16 cellular contexts compared by ENCODE assay signal in the genomic region with DNA sequence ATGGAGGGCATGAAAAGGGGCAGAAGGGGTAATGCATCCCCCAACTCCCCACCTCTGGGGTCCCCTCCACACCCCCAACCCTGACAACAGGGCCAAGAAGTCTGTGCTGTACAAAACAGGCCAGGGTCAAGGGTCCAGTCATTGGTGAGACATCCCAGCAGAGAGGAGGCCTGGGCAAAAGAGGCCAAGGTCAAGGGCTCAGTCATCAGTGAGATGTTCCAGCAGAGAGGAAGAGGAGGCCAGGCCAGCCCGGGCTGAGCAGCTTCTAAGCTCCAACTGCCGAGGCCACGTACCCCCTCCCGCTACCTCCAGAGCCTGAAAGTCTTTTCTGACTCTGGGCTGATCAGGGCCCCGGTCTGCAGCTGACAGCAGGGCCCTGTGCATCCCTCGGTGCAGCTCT. TPM values are rescaled to one million over a fixed set of nuclear protein-coding genes. Genes with fewer than 3 reads are reported as not detected.
DNase-seq lines count a peak whose midpoint lies in the region; ATAC-seq lines count a peak whose summit lies in the region.
"Had no signal": no experiment of that assay in that cellular context is flagged by ENCODE, and none has a peak within 500 bp of the region (broad histone marks: within the 10 kb centered on the region; RNA-seq: fewer than 3 reads in every experiment).

No MANE protein-coding gene starts in this region.

- peak overlapping the region; percentile 29 for H3K4me3 Mint-ChIP-seq in activated T-helper 17 cell treated with anti-CD3 and anti-CD28 coated beads, Interleukin-2, amount 50 U/mL, for 72 hours

- no peak overlapping the region for H2BK120ac ChIP-seq in mesenchymal stem cell (ENCODE audit: low read depth, low read length)

- H2AFZ ChIP-seq in mesenchymal stem cell (ENCODE audit: low read depth, low read length) = no peak overlapping the region
- H2AFZ ChIP-seq: GM23338 had no signal

- 36% methylated on average over 6 of the region's 6 CpGs for WGBS in mesenchymal stem cell

- H3K4me1 Mint-ChIP-seq in activated T-helper 17 cell treated with anti-CD3 and anti-CD28 coated beads, Interleukin-2, amount 50 U/mL, for 72 hours = peaks cover 4% of the 10 kb centered on the region

- no peak overlapping the region for H3K27ac ChIP-seq in mesenchymal stem cell (ENCODE audit: low read length, poor library complexity, severe bottlenecking)
- H3K27ac ChIP-seq: A549 had no signal

- H3K4ac ChIP-seq in mesenchymal stem cell (ENCODE audit: low read depth in 1 of 2, low read length in 2 of 2) = no peak overlapping the region

- no peaks in the 10 kb centered on the region for H3K9me3 Mint-ChIP-seq in activated T-helper 17 cell treated with anti-CD3 and anti-CD28 coated beads, Interleukin-2, amount 50 U/mL, for 72 hours
- H3K9me3 Mint-ChIP-seq: GM23338 had no signal

- H2BK12ac ChIP-seq in mesenchymal stem cell (ENCODE audit: low read length in 2 of 2) = no peak overlapping the region

- no peak overlapping the region for H3K18ac ChIP-seq in mesenchymal stem cell (ENCODE audit: low read depth in 1 of 2, low read length in 2 of 2)

- no peak for ATAC-seq in activated T-helper 17 cell treated with anti-CD3 and anti-CD28 coated beads, Interleukin-2, amount 50 U/mL, for 72 hours (replicated peaks)

- H4K8ac ChIP-seq in mesenchymal stem cell (ENCODE audit: low read length) = no peak overlapping the region

- H2AK5ac ChIP-seq in mesenchymal stem cell (ENCODE audit: low read length, severe bottlenecking) = no peak overlapping the region

- H3K27me3 Mint-ChIP-seq in activated T-helper 17 cell treated with anti-CD3 and anti-CD28 coated beads, Interleukin-2, amount 50 U/mL, for 72 hours = peaks cover 23% of the 10 kb centered on the region

- no peak overlapping the region for H2BK15ac ChIP-seq in mesenchymal stem cell (ENCODE audit: low read depth, poor library complexity, severe bottlenecking)

- no peak overlapping the region for H3K14ac ChIP-seq in mesenchymal stem cell (ENCODE audit: low read length in 2 of 2)

- no peaks in the 10 kb centered on the region for H3K36me3 ChIP-seq in mesenchymal stem cell (ENCODE audit: control insufficient read depth in 1 of 2, insufficient read depth in 2 of 2, low read depth in 1 of 2, low read length in 2 of 2)
- H3K36me3 ChIP-seq: BE2C had no signal

- H3K27ac Mint-ChIP-seq in activated T-helper 17 cell treated with anti-CD3 and anti-CD28 coated beads, Interleukin-2, amount 50 U/mL, for 72 hours = no peak overlapping the region
- H3K27ac Mint-ChIP-seq: GM23338 had no signal

- H3K9me3 ChIP-seq in mesenchymal stem cell (ENCODE audit: control insufficient read depth, low read length) = no peaks in the 10 kb centered on the region
- H3K9me3 ChIP-seq: A549, BE2C had no signal

- H3K4me1 ChIP-seq in mesenchymal stem cell (ENCODE audit: control insufficient read depth, insufficient read depth, low read depth, low read length) = peaks cover 20% of the 10 kb centered on the region
- H3K4me1 ChIP-seq: BE2C had no signal

- DNase-seq in ELR (ENCODE audit: low read depth) = peak; percentile 13
- DNase-seq in mesenchymal stem cell = peak; percentile 37
- no peak for DNase-seq in NCI-H1694 treated with DMSO at 0.1 percent for 48 hours (lab: John Stamatoyannopoulos, UW)
- no peak for DNase-seq in foreskin melanocyte
- no peak for DNase-seq in stimulated activated naive CD4-positive, alpha-beta T cell (lab: John Stamatoyannopoulos, UW)
- no peak for DNase-seq in effector CD8-positive, alpha-beta T cell (lab: John Stamatoyannopoulos, UW)
- DNase-seq: DMS 273 treated with DMSO at 0.1 percent for 48 hours had no signal

- no peaks in the 10 kb centered on the region for H3K36me3 Mint-ChIP-seq in activated T-helper 17 cell treated with anti-CD3 and anti-CD28 coated beads, Interleukin-2, amount 50 U/mL, for 72 hours (ENCODE audit: low read depth)
- H3K36me3 Mint-ChIP-seq: CD8-positive, alpha-beta memory T cell had no signal

- H3K23ac ChIP-seq in mesenchymal stem cell (ENCODE audit: low read length in 2 of 2) = no peak overlapping the region

- no peaks in the 10 kb centered on the region for H3K79me1 ChIP-seq in mesenchymal stem cell (replicated peaks; ENCODE audit: low read length, poor library complexity, severe bottlenecking)

- H3K9ac ChIP-seq in mesenchymal stem cell (ENCODE audit: low read length) = no peak overlapping the region

- no peak overlapping the region for H4K91ac ChIP-seq in mesenchymal stem cell (ENCODE audit: low read length)

- no peak overlapping the region for H3K4me3 ChIP-seq in mesenchymal stem cell (ENCODE audit: insufficient read depth in 1 of 2, low read depth in 1 of 2, low read length in 2 of 2)
- H3K4me3 ChIP-seq: A549, GM12878 had no signal

- H3K27me3 ChIP-seq in mesenchymal stem cell (ENCODE audit: control insufficient read depth in 1 of 2, insufficient read depth in 1 of 2, low read length in 2 of 2) = peaks cover 26 to 32% of the 10 kb centered on the region in 2 experiments
- H3K27me3 ChIP-seq: BE2C had no signal

- no peak overlapping the region for H3K4me2 ChIP-seq in mesenchymal stem cell (ENCODE audit: low read length, poor library complexity, severe bottlenecking)

- no peak overlapping the region for H2BK5ac ChIP-seq in mesenchymal stem cell (ENCODE audit: low read depth, low read length, poor library complexity, severe bottlenecking)

RNA-seq across cellular contexts. Expression of a gene that starts 52.4 kb away (rescaled TPM):
- total RNA-seq in activated T-helper 17 cell treated with anti-CD3 and anti-CD28 coated beads, Interleukin-2, amount 50 U/mL, for 72 hours = not detected
- polyA plus RNA-seq in mesenchymal stem cell (2013, experiment 1 of 2) = not detected
- polyA plus RNA-seq in mesenchymal stem cell (2013, experiment 2 of 2) = 0.01 TPM
- total RNA-seq: CD8-positive, alpha-beta memory T cell; G401; GM12878; HT-29 had no signal
- polyA plus RNA-seq: AG04450 had no signal

Comparison
In these comparisons a context has a peak if more than half of its experiments do, and no peak if none do; other contexts are left out.
1. DNase-seq: peak in ELR (single experiment) and mesenchymal stem cell (single experiment); none in NCI-H1694 treated with DMSO at 0.1 percent for 48 hours (single experiment), foreskin melanocyte (single experiment), stimulated activated naive CD4-positive, alpha-beta T cell (0 of 6) and effector CD8-positive, alpha-beta T cell (single experiment).